In the genomic region with DNA sequence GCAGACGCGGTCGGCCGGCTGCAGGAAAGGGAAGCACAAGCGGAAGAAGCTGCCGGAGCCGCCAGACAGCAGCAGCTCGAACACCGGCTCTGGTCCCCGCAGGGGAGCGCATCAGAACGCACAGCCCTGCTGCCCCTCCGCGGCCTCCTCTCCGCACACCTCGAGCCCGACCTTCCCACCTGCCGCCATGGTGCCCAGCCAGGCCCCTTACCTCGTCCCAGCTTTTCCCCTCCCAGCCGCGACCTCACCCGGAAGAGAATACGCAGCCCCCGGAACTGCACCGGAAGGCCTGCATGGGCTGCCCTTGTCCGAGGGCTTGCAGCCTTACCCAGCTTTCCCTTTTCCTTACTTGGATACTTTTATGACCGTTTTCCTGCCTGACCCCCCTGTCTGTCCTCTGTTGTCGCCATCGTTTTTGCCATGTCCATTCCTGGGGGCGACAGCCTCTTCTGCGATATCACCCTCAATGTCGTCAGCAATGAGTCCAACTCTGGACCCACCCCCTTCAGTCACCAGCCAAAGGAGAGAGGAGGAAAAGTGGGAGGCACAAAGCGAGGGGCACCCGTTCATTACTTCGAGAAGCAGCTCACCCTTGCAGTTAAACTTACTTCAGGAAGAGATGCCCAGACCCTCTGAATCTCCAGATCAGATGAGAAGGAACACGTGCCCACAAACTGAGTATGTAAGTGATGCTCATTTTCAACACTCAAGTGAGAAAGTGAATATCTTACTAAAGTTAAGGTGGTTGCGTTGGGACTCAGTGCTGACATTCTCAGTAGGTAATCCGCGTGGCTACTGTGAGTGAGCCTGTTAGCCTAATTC, we compare ENCODE assay signal across 1 cellular context.
TF ChIP-seq lines count a peak whose summit lies in the region.

No MANE protein-coding gene starts in this region.

TF ChIP-seq in K562, 482 proteins besides CTCF, POLR2A, EP300 and RAD21 (continued from another document and continues in another):
- no peak for TF ChIP-seq MIER1 (IDR thresholded peaks at IDR 0.05; ENCODE audit: low read depth)
- no peak for TF ChIP-seq PREB (CRISPR knock-in tag; IDR thresholded peaks at IDR 0.05)
- no peak for TF ChIP-seq ZNF668 (CRISPR knock-in tag; IDR thresholded peaks at IDR 0.05)
- TF ChIP-seq FIP1L1 (IDR thresholded peaks at IDR 0.05; ENCODE audit: low read depth, low read length, poor library complexity, severe bottlenecking), result no peak
- TF ChIP-seq EWSR1 (IDR thresholded peaks at IDR 0.05; ENCODE audit: borderline replicate concordance, low read depth, partially characterized antibody), result no peak
- TF ChIP-seq MEF2D (tag; conservative IDR thresholded peaks at IDR 0.05; ENCODE audit: low read depth), result no peak; the same call in 1 of the 2 replicates
- peak; percentile 59 for TF ChIP-seq CREB1 (IDR thresholded peaks at IDR 0.05)
- 0 out of 2 replicates have a peak, but pooled peaks have one; percentile 21 for TF ChIP-seq CREB1 (CRISPR knock-in tag; IDR thresholded peaks at IDR 0.05)
- TF ChIP-seq RB1 (IDR thresholded peaks at IDR 0.05; ENCODE audit: low read depth), result no peak
- peak in 1 of 2 experiments; percentile 93; a peak in 1 of 4 replicates for TF ChIP-seq KDM4B (IDR thresholded peaks at IDR 0.05; ENCODE audit: borderline replicate concordance in 2 of 2, low read depth in 1 of 2)
- no peak for TF ChIP-seq ERF (CRISPR knock-in tag; IDR thresholded peaks at IDR 0.05)
- no peak for TF ChIP-seq HMG20A (CRISPR knock-in tag; conservative IDR thresholded peaks at IDR 0.05)
- no peak for TF ChIP-seq PTTG1 (tag; IDR thresholded peaks at IDR 0.05; ENCODE audit: low read depth)
- TF ChIP-seq KLF13 (tag; IDR thresholded peaks at IDR 0.05; ENCODE audit: borderline replicate concordance, low read depth), result peak; percentile 74; the same call in 1 of the 2 replicates
- TF ChIP-seq SMARCA5 (IDR thresholded peaks at IDR 0.05), result no peak
- TF ChIP-seq ZNF232 (CRISPR knock-in tag; IDR thresholded peaks at IDR 0.05), result no peak
- TF ChIP-seq ZNF280A (IDR thresholded peaks at IDR 0.05; ENCODE audit: low read depth, partially characterized antibody), result no peak
- TF ChIP-seq ZNF609 (CRISPR knock-in tag; IDR thresholded peaks at IDR 0.05; ENCODE audit: borderline replicate concordance), result no peak
- no peak for TF ChIP-seq RFX7 (CRISPR knock-in tag; IDR thresholded peaks at IDR 0.05)
- no peak for TF ChIP-seq DLX4 (CRISPR knock-in tag; IDR thresholded peaks at IDR 0.05)
- peak; percentile 89 for TF ChIP-seq ELF2 (CRISPR knock-in tag; IDR thresholded peaks at IDR 0.05)
- TF ChIP-seq HBP1 (CRISPR knock-in tag; IDR thresholded peaks at IDR 0.05), result peak; percentile 84
- TF ChIP-seq, protein P1, sequence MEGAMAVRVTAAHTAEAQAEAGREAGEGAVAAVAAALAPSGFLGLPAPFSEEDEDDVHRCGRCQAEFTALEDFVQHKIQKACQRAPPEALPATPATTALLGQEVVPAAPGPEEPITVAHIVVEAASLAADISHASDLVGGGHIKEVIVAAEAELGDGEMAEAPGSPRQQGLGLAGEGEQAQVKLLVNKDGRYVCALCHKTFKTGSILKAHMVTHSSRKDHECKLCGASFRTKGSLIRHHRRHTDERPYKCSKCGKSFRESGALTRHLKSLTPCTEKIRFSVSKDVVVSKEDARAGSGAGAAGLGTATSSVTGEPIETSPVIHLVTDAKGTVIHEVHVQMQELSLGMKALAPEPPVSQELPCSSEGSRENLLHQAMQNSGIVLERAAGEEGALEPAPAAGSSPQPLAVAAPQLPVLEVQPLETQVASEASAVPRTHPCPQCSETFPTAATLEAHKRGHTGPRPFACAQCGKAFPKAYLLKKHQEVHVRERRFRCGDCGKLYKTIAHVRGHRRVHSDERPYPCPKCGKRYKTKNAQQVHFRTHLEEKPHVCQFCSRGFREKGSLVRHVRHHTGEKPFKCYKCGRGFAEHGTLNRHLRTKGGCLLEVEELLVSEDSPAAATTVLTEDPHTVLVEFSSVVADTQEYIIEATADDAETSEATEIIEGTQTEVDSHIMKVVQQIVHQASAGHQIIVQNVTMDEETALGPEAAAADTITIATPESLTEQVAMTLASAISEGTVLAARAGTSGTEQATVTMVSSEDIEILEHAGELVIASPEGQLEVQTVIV (CRISPR knock-in tag; IDR thresholded peaks at IDR 0.05; ENCODE audit: borderline replicate concordance), result no peak
- no peak for TF ChIP-seq RNF2 (IDR thresholded peaks at IDR 0.05)
- no peak for TF ChIP-seq ZNF239 (CRISPR knock-in tag; IDR thresholded peaks at IDR 0.05)
- no peak for TF ChIP-seq POU5F1 (IDR thresholded peaks at IDR 0.05; ENCODE audit: borderline replicate concordance, low read depth, low read length, partially characterized antibody)
- TF ChIP-seq TAL1 (IDR thresholded peaks at IDR 0.05), result no peak
- TF ChIP-seq POLR3G (IDR thresholded peaks at IDR 0.05; ENCODE audit: extremely low read depth, insufficient read length, insufficient replicate concordance), result no peak
- TF ChIP-seq NONO (IDR thresholded peaks at IDR 0.05; ENCODE audit: low read depth in 2 of 2, low read length in 1 of 2), result no peak
- no peak; the same call in 1 of the 2 replicates for TF ChIP-seq ZNF583 (CRISPR knock-in tag; IDR thresholded peaks at IDR 0.05)
- peak; percentile 82 for TF ChIP-seq ATF7 (IDR thresholded peaks at IDR 0.05)
- TF ChIP-seq CSDE1 (IDR thresholded peaks at IDR 0.05), result no peak
- no peak for TF ChIP-seq PHB2 (IDR thresholded peaks at IDR 0.05; ENCODE audit: low read depth)
- TF ChIP-seq NR4A1 (CRISPR knock-in tag; IDR thresholded peaks at IDR 0.05), result no peak
- TF ChIP-seq NR4A1 (tag; IDR thresholded peaks at IDR 0.05), result no peak; the same call in 1 of the 2 replicates
- no peak for TF ChIP-seq ZNF695 (CRISPR knock-in tag; IDR thresholded peaks at IDR 0.05)
- no peak for TF ChIP-seq MCM3 (IDR thresholded peaks at IDR 0.05)
- no peak for TF ChIP-seq ZNF75A (CRISPR knock-in tag; IDR thresholded peaks at IDR 0.05)
- no peak for TF ChIP-seq RCOR1 (IDR thresholded peaks at IDR 0.05; ENCODE audit: borderline replicate concordance in 1 of 2, low read depth in 2 of 2, low read length in 2 of 2)
- no peak for TF ChIP-seq USF2 (CRISPR knock-in tag; IDR thresholded peaks at IDR 0.05)
- no peak for TF ChIP-seq TCF7 (IDR thresholded peaks at IDR 0.05; ENCODE audit: borderline replicate concordance)
- TF ChIP-seq CLOCK (CRISPR knock-in tag; IDR thresholded peaks at IDR 0.05; ENCODE audit: borderline replicate concordance), result no peak
- TF ChIP-seq FOXJ2 (tag; IDR thresholded peaks at IDR 0.05), result no peak
- TF ChIP-seq TFAM (CRISPR knock-in tag; conservative IDR thresholded peaks at IDR 0.05), result no peak
- no peak for TF ChIP-seq NR3C1 (CRISPR knock-in tag; IDR thresholded peaks at IDR 0.05)
- no peak for TF ChIP-seq CBFA2T2 (conservative IDR thresholded peaks at IDR 0.05)
- TF ChIP-seq RFX1 (IDR thresholded peaks at IDR 0.05), result no peak
- no peak for TF ChIP-seq ZFPM2 (CRISPR knock-in tag; IDR thresholded peaks at IDR 0.05)
- no peak for TF ChIP-seq ZFP36 (IDR thresholded peaks at IDR 0.05; ENCODE audit: low read depth, low read length, partially characterized antibody)
- TF ChIP-seq CBFA2T3 (IDR thresholded peaks at IDR 0.05), result no peak
- no peak for TF ChIP-seq HMG20B (CRISPR knock-in tag; IDR thresholded peaks at IDR 0.05)
- peak; percentile 84 for TF ChIP-seq RBFOX2 (IDR thresholded peaks at IDR 0.05; ENCODE audit: low read depth, low read length)
- peak; percentile 14 for TF ChIP-seq SMAD1 (IDR thresholded peaks at IDR 0.05; ENCODE audit: low read depth, low read length, partially characterized antibody)
